14 cellular contexts compared by ENCODE assay signal in genomic region chr4:95268819-95269565, GRCh38.
DNase-seq lines count a peak whose midpoint lies in the region; ATAC-seq and TF ChIP-seq lines count a peak whose summit lies in the region.
"Had no signal": no experiment of that assay in that cellular context is flagged by ENCODE, and none has a peak within 500 bp of the region (broad histone marks: within the 10 kb centered on the region; RNA-seq: fewer than 3 reads in every experiment).

No MANE protein-coding gene starts in this region.

- no peak overlapping the region for H3K4me3 Mint-ChIP-seq in activated naive CD8-positive, alpha-beta T cell treated with anti-CD3 and anti-CD28 coated beads, Interleukin-2, amount 50 U/mL, for 24 hours
- H3K4me3 Mint-ChIP-seq in CD14-positive monocyte = no peak overlapping the region
- H3K4me3 Mint-ChIP-seq: stimulated activated naive B cell treated with anti-CD40 and anti-IgM and Interleukin-4, amounts not matched to agents 10 μg/mL and 1 μg/mL and 100 μg/mL, for 72 hours had no signal

- intact Hi-C loops in sciatic nerve (cut with DNase I) = no loop called here
- intact Hi-C loops in CD14-positive monocyte (cut with micrococcal nuclease) = no loop called here

- H3K9me3 ChIP-seq in fibroblast of lung (ENCODE audit: control insufficient read depth, insufficient read depth, low read depth, low read length) = no peaks in the 10 kb centered on the region
- H3K9me3 ChIP-seq: sigmoid colon had no signal

- no peak overlapping the region for H3K27ac Mint-ChIP-seq in activated naive CD8-positive, alpha-beta T cell treated with anti-CD3 and anti-CD28 coated beads, Interleukin-2, amount 50 U/mL, for 24 hours
- H3K27ac Mint-ChIP-seq in CD14-positive monocyte = no peak overlapping the region
- H3K27ac Mint-ChIP-seq: stimulated activated naive B cell treated with anti-CD40 and anti-IgM and Interleukin-4, amounts not matched to agents 10 μg/mL and 1 μg/mL and 100 μg/mL, for 72 hours had no signal

- H3K4me3 ChIP-seq in fibroblast of lung (replicated peaks in 1 of 4; ENCODE audit: control extremely low read depth in 1 of 4, insufficient read depth in 1 of 4, low read depth in 3 of 4, low read length in 4 of 4) = no peak overlapping the region
- H3K4me3 ChIP-seq: sigmoid colon had no signal

- no peak overlapping the region for H3K4me2 ChIP-seq in fibroblast of lung (ENCODE audit: extremely low read depth, insufficient read depth, low read length)

- H3K36me3 ChIP-seq in fibroblast of lung (ENCODE audit: control insufficient read depth, insufficient read depth, low read length) = no peaks in the 10 kb centered on the region
- H3K36me3 ChIP-seq: sigmoid colon had no signal

- no peaks in the 10 kb centered on the region for H4K20me1 ChIP-seq in fibroblast of lung (ENCODE audit: control insufficient read depth, extremely low read depth, insufficient read depth, low read length)

- no peaks in the 10 kb centered on the region for H3K4me1 Mint-ChIP-seq in activated naive CD8-positive, alpha-beta T cell treated with anti-CD3 and anti-CD28 coated beads, Interleukin-2, amount 50 U/mL, for 24 hours
- H3K4me1 Mint-ChIP-seq in CD14-positive monocyte = no peaks in the 10 kb centered on the region
- H3K4me1 Mint-ChIP-seq: stimulated activated naive B cell treated with anti-CD40 and anti-IgM and Interleukin-4, amounts not matched to agents 10 μg/mL and 1 μg/mL and 100 μg/mL, for 72 hours had no signal

- H3K79me2 ChIP-seq in fibroblast of lung (ENCODE audit: control insufficient read depth, insufficient read depth, low read length) = no peaks in the 10 kb centered on the region

- no peaks in the 10 kb centered on the region for H3K9me3 Mint-ChIP-seq in activated naive CD8-positive, alpha-beta T cell treated with anti-CD3 and anti-CD28 coated beads, Interleukin-2, amount 50 U/mL, for 24 hours
- H3K9me3 Mint-ChIP-seq in CD14-positive monocyte = peaks cover 0 to 12% (median 4%) of the 10 kb centered on the region in 7 donors

- no peaks in the 10 kb centered on the region for H3K27me3 ChIP-seq in fibroblast of lung (ENCODE audit: control insufficient read depth, insufficient read depth, low read length)
- H3K27me3 ChIP-seq: sigmoid colon had no signal

- H3K27ac ChIP-seq in fibroblast of lung (ENCODE audit: insufficient read depth, low read length) = no peak overlapping the region
- H3K27ac ChIP-seq: sigmoid colon had no signal

- peak; percentile 78 for ATAC-seq in sciatic nerve
- ATAC-seq in activated naive CD8-positive, alpha-beta T cell treated with anti-CD3 and anti-CD28 coated beads, Interleukin-2, amount 50 U/mL, for 24 hours = no peak
- ATAC-seq: stimulated activated naive B cell treated with anti-CD40 and anti-IgM and Interleukin-4, amounts not matched to agents 10 μg/mL and 1 μg/mL and 100 μg/mL, for 72 hours had no signal

- peak; percentile 9 to 52 for DNase-seq in NCI-H2081 (lab: John Stamatoyannopoulos, UW)
- DNase-seq in NCI-H2081 treated with DMSO at 0.1 percent for 48 hours (lab: John Stamatoyannopoulos, UW) = no peak
- peak; percentile 54 for DNase-seq in NCI-H748 treated with DMSO at 0.1 percent for 48 hours (lab: John Stamatoyannopoulos, UW)
- peak; percentile 17 to 47 for DNase-seq in fibroblast of lung (ENCODE audit: low read depth in 2 of 2)
- DNase-seq in sciatic nerve (ENCODE audit: low spot score) = no peak
- no peak for DNase-seq in NCI-H146 treated with DMSO at 0.1 percent for 48 hours (lab: John Stamatoyannopoulos, UW; ENCODE audit: unreplicated experiment)
- no peak for DNase-seq in activated naive CD8-positive, alpha-beta T cell treated with anti-CD3 and anti-CD28 coated beads, Interleukin-2, amount 50 U/mL, for 24 hours
- no peak for DNase-seq in CD14-positive monocyte (ENCODE audit: low spot score)
- DNase-seq: activated CD4-positive, alpha-beta T cell treated with anti-CD3 and anti-CD28 coated beads, Interleukin-2, amount 50 U/mL, for 48 hours; KG1; mammary epithelial cell; NCI-H1930; sigmoid colon; stimulated activated naive B cell treated with anti-CD40 and anti-IgM and Interleukin-4, amounts not matched to agents 10 μg/mL and 1 μg/mL and 100 μg/mL, for 72 hours had no signal

- no peaks in the 10 kb centered on the region for H3K27me3 Mint-ChIP-seq in activated naive CD8-positive, alpha-beta T cell treated with anti-CD3 and anti-CD28 coated beads, Interleukin-2, amount 50 U/mL, for 24 hours
- H3K27me3 Mint-ChIP-seq in CD14-positive monocyte (ENCODE audit: low read depth in 3 of 3) = peaks cover 0 to 2% (median 1%) of the 10 kb centered on the region in 3 donors
- H3K27me3 Mint-ChIP-seq: stimulated activated naive B cell treated with anti-CD40 and anti-IgM and Interleukin-4, amounts not matched to agents 10 μg/mL and 1 μg/mL and 100 μg/mL, for 72 hours had no signal

- H2AFZ ChIP-seq in fibroblast of lung (ENCODE audit: low read length) = no peak overlapping the region

- H3K36me3 Mint-ChIP-seq in activated naive CD8-positive, alpha-beta T cell treated with anti-CD3 and anti-CD28 coated beads, Interleukin-2, amount 50 U/mL, for 24 hours (ENCODE audit: low read depth) = no peaks in the 10 kb centered on the region
- no peaks in the 10 kb centered on the region for H3K36me3 Mint-ChIP-seq in CD14-positive monocyte
- H3K36me3 Mint-ChIP-seq: stimulated activated naive B cell treated with anti-CD40 and anti-IgM and Interleukin-4, amounts not matched to agents 10 μg/mL and 1 μg/mL and 100 μg/mL, for 72 hours had no signal

- TF ChIP-seq CTCF in fibroblast of lung (conservative IDR thresholded peaks at IDR 0.05 in 1 of 2, IDR thresholded peaks at IDR 0.05 in 1 of 2; ENCODE audit: low read depth in 1 of 2, low read length in 2 of 2) (no peak), CD14-positive monocyte (IDR thresholded peaks at IDR 0.05) (no peak)

- H3K9ac ChIP-seq in fibroblast of lung (ENCODE audit: insufficient read depth, low read length) = no peak overlapping the region

- no peaks in the 10 kb centered on the region for H3K4me1 ChIP-seq in fibroblast of lung (ENCODE audit: control insufficient read depth, extremely low read depth, insufficient read depth, low read length)

Comparison
In these comparisons a context has a peak if more than half of its experiments do, and no peak if none do; other contexts are left out.
1. DNase-seq: peak in NCI-H2081 (2 of 2), NCI-H748 treated with DMSO at 0.1 percent for 48 hours (single experiment) and fibroblast of lung (2 of 2); none in NCI-H2081 treated with DMSO at 0.1 percent for 48 hours (single experiment), sciatic nerve (single experiment), NCI-H146 treated with DMSO at 0.1 percent for 48 hours (single experiment), activated naive CD8-positive, alpha-beta T cell treated with anti-CD3 and anti-CD28 coated beads, Interleukin-2, amount 50 U/mL, for 24 hours (single experiment) and CD14-positive monocyte (single experiment).